ENCODE assay signal across 2 cellular contexts in the genomic region with DNA sequence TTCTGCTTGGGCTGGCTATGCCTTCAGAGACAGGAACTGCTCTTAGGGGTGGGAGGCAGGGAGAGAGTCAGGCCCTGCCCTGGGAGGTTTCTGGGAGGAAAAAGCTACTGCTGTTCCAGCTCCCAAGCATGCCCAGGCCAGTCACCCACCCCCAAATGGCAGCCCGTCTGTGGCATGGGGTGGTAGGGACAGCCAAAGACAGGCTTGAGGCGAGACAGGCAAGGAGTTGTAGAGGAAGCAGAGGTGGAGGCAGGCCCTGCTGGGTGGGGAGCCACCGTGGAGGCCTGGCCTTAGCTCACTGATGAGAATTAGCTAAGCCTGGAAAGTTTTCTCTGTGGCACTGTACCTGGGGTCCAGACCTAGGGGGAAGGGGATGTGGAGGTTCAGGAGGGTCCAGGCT.
TF ChIP-seq lines count a peak whose summit lies in the region.

No MANE protein-coding gene starts in this region.

TF ChIP-seq in K562, 482 proteins besides CTCF, POLR2A, EP300 and RAD21:
- no peak for TF ChIP-seq SRSF1 (IDR thresholded peaks at IDR 0.05; ENCODE audit: low read depth, low read length)
- TF ChIP-seq NCOA4 (IDR thresholded peaks at IDR 0.05; ENCODE audit: partially characterized antibody), result no peak
- TF ChIP-seq, protein P1, sequence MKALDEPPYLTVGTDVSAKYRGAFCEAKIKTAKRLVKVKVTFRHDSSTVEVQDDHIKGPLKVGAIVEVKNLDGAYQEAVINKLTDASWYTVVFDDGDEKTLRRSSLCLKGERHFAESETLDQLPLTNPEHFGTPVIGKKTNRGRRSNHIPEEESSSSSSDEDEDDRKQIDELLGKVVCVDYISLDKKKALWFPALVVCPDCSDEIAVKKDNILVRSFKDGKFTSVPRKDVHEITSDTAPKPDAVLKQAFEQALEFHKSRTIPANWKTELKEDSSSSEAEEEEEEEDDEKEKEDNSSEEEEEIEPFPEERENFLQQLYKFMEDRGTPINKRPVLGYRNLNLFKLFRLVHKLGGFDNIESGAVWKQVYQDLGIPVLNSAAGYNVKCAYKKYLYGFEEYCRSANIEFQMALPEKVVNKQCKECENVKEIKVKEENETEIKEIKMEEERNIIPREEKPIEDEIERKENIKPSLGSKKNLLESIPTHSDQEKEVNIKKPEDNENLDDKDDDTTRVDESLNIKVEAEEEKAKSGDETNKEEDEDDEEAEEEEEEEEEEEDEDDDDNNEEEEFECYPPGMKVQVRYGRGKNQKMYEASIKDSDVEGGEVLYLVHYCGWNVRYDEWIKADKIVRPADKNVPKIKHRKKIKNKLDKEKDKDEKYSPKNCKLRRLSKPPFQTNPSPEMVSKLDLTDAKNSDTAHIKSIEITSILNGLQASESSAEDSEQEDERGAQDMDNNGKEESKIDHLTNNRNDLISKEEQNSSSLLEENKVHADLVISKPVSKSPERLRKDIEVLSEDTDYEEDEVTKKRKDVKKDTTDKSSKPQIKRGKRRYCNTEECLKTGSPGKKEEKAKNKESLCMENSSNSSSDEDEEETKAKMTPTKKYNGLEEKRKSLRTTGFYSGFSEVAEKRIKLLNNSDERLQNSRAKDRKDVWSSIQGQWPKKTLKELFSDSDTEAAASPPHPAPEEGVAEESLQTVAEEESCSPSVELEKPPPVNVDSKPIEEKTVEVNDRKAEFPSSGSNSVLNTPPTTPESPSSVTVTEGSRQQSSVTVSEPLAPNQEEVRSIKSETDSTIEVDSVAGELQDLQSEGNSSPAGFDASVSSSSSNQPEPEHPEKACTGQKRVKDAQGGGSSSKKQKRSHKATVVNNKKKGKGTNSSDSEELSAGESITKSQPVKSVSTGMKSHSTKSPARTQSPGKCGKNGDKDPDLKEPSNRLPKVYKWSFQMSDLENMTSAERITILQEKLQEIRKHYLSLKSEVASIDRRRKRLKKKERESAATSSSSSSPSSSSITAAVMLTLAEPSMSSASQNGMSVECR (CRISPR knock-in tag; IDR thresholded peaks at IDR 0.05), result no peak
- TF ChIP-seq, protein P2, sequence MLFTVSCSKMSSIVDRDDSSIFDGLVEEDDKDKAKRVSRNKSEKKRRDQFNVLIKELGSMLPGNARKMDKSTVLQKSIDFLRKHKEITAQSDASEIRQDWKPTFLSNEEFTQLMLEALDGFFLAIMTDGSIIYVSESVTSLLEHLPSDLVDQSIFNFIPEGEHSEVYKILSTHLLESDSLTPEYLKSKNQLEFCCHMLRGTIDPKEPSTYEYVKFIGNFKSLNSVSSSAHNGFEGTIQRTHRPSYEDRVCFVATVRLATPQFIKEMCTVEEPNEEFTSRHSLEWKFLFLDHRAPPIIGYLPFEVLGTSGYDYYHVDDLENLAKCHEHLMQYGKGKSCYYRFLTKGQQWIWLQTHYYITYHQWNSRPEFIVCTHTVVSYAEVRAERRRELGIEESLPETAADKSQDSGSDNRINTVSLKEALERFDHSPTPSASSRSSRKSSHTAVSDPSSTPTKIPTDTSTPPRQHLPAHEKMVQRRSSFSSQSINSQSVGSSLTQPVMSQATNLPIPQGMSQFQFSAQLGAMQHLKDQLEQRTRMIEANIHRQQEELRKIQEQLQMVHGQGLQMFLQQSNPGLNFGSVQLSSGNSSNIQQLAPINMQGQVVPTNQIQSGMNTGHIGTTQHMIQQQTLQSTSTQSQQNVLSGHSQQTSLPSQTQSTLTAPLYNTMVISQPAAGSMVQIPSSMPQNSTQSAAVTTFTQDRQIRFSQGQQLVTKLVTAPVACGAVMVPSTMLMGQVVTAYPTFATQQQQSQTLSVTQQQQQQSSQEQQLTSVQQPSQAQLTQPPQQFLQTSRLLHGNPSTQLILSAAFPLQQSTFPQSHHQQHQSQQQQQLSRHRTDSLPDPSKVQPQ (CRISPR knock-in tag; IDR thresholded peaks at IDR 0.05; ENCODE audit: borderline replicate concordance), result no peak

TF ChIP-seq in HepG2, 621 proteins besides CTCF, POLR2A, EP300 and RAD21:
- no peak for TF ChIP-seq GATAD2A (CRISPR knock-in tag; IDR thresholded peaks at IDR 0.05)
